30 cellular contexts compared by ENCODE assay signal in the genomic region with DNA sequence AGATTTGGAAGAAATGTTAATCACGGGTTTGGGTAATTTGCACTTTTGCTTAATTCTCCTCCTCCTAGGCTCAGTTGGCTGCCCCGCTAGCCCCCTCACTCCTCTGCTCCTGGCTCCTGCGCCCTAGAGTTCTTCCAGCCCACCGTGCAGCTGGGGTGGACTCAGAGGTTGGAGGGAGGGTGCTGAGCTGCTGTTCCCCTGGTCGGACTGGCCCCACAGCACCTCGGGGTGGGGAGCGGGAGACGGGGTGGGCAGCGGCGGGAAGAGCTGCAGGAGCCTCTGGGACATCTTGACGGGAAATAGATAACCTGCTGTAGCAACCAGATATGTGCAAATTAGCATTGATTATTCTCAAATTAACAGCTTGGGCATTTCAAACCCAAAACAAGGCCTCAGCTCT.
"Had no signal": no experiment of that assay in that cellular context is flagged by ENCODE, and none has a peak within 500 bp of the region (broad histone marks: within the 10 kb centered on the region; RNA-seq: fewer than 3 reads in every experiment).

No MANE protein-coding gene starts in this region.

- H3K4me1 Mint-ChIP-seq: activated B cell treated with CpG ODN at 0.5 μM for 24 hours; activated T-helper 17 cell treated with anti-CD3 and anti-CD28 coated beads, Interleukin-2, amount 50 U/mL, for 72 hours; central memory CD8-positive, alpha-beta T cell; T-helper 17 cell had no signal

- H3K27ac ChIP-seq: brain microvascular endothelial cell, esophagus muscularis mucosa, foreskin keratinocyte, gastrocnemius medialis, heart right ventricle, WERI-Rb-1 had no signal

- H3K27ac Mint-ChIP-seq: activated B cell treated with CpG ODN at 0.5 μM for 24 hours; activated CD8-positive, alpha-beta T cell treated with anti-CD3 and anti-CD28 coated beads for 36 hours; activated naive CD8-positive, alpha-beta T cell; activated T-helper 17 cell treated with anti-CD3 and anti-CD28 coated beads, Interleukin-2, amount 50 U/mL, for 72 hours; effector memory CD8-positive, alpha-beta T cell; T-helper 17 cell; T-helper 2 cell treated with Interferon-gamma antibody and Interleukin-4, amounts not matched to agents 5 μg/mL and 100 μg/mL, for 36 hours had no signal

- H3K4me3 ChIP-seq: esophagus muscularis mucosa, gastrocnemius medialis, heart right ventricle had no signal

- H3K4me1 ChIP-seq: esophagus muscularis mucosa, foreskin keratinocyte, gastrocnemius medialis, heart right ventricle had no signal

- H3K9me3 ChIP-seq: esophagus muscularis mucosa, gastrocnemius medialis had no signal

- H3K36me3 ChIP-seq: brain microvascular endothelial cell, esophagus muscularis mucosa, gastrocnemius medialis, heart right ventricle, WERI-Rb-1 had no signal

- DNase-seq: activated B cell treated with CpG ODN at 0.5 μM for 24 hours; activated CD4-positive, alpha-beta T cell treated with anti-CD3 and anti-CD28 coated beads for 48 hours; activated CD4-positive, alpha-beta T cell treated with anti-CD3 and anti-CD28 coated beads, Interleukin-2, amount 50 U/mL, for 1 hour; activated CD4-positive, alpha-beta T cell treated with anti-CD3 and anti-CD28 coated beads, Interleukin-2, amount 50 U/mL, for 48 hours; activated CD8-positive, alpha-beta memory T cell treated with anti-CD3 and anti-CD28 coated beads for 24 hours; activated CD8-positive, alpha-beta T cell treated with anti-CD3 and anti-CD28 coated beads for 36 hours; activated effector memory CD4-positive, alpha-beta T cell treated with Interleukin-2 at 50 U/mL for 16 hours; activated gamma-delta T cell treated with Interleukin-2 at 50 U/mL for 16 hours; activated naive CD4-positive, alpha-beta T cell treated with anti-CD3 and anti-CD28 coated beads, Interleukin-2, amount 50 U/mL, for 16 hours; activated naive CD4-positive, alpha-beta T cell treated with Interleukin-2 at 50 U/mL for 16 hours; activated T-cell treated with anti-CD3 and anti-CD28 coated beads, Interleukin-2, amount 50 U/mL, for 4 hours; amniotic stem cell; anterior cingulate cortex; brain microvascular endothelial cell; cortex of kidney; dermis blood vessel endothelial cell; effector CD4-positive, alpha-beta T cell; effector memory CD8-positive, alpha-beta T cell; erythroblast; foreskin keratinocyte; gastrocnemius medialis; heart right ventricle; T-helper 17 cell; T1000; WERI-Rb-1 had no signal

- H3K4me3 Mint-ChIP-seq: activated B cell treated with CpG ODN at 0.5 μM for 24 hours; activated CD8-positive, alpha-beta T cell treated with anti-CD3 and anti-CD28 coated beads for 36 hours; activated naive CD8-positive, alpha-beta T cell; activated T-cell treated with anti-CD3 and anti-CD28 coated beads, Interleukin-2, amount 50 U/mL, for 4 hours; activated T-helper 17 cell treated with anti-CD3 and anti-CD28 coated beads, Interleukin-2, amount 50 U/mL, for 72 hours; central memory CD8-positive, alpha-beta T cell; effector memory CD8-positive, alpha-beta T cell; T-helper 17 cell; T-helper 2 cell treated with Interferon-gamma antibody and Interleukin-4, amounts not matched to agents 5 μg/mL and 100 μg/mL, for 36 hours had no signal

- H3K27me3 ChIP-seq: brain microvascular endothelial cell, foreskin keratinocyte had no signal
